ENCODE assay signal across 14 cellular contexts in genomic region chr21:45460611-45461368, GRCh38. TPM values are rescaled to one million over a fixed set of nuclear protein-coding genes. Genes with fewer than 3 reads are reported as not detected.
DNase-seq lines count a peak whose midpoint lies in the region; ATAC-seq, FAIRE-seq and TF ChIP-seq lines count a peak whose summit lies in the region.
"Had no signal": no experiment of that assay in that cellular context is flagged by ENCODE, and none has a peak within 500 bp of the region (broad histone marks: within the 10 kb centered on the region; RNA-seq: fewer than 3 reads in every experiment).

No MANE protein-coding gene starts in this region.

- H3K9me2 ChIP-seq in GM23338 (ENCODE audit: insufficient read depth), result no peaks in the 10 kb centered on the region

- no peak overlapping the region; the same call in 2 of the 3 replicates for H3K4me3 Mint-ChIP-seq in GM23338
- H3K4me3 Mint-ChIP-seq in WTC11, result no peak overlapping the region
- H3K4me3 Mint-ChIP-seq in stimulated activated effector memory CD8-positive, alpha-beta T cell treated with anti-CD3 and anti-CD28 coated beads, Interleukin-12 subunit alpha, Interleukin-12 subunit beta, amount 100 ng/mL, for 72 hours, result no peak overlapping the region
- H3K4me3 Mint-ChIP-seq: activated naive CD8-positive, alpha-beta T cell had no signal

- DNase-seq in GM23338 (ENCODE audit: low spot score) (no peak), WTC11 (ENCODE audit: low spot score) (no peak), glomerular visceral epithelial cell (ENCODE audit: extremely low spot score) (peak; percentile 78), urothelium cell line (ENCODE audit: low spot score) (peak; percentile 56)
- DNase-seq in stimulated activated effector memory CD8-positive, alpha-beta T cell treated with anti-CD3 and anti-CD28 coated beads, Interleukin-12 subunit alpha, Interleukin-12 subunit beta, amount 100 ng/mL, for 72 hours (ENCODE audit: low spot score in 2 of 2), result no peak
- DNase-seq: activated CD4-positive, alpha-beta T cell treated with anti-CD3 and anti-CD28 coated beads, Interleukin-2, amount 50 U/mL, for 48 hours; H7; NCI-H69; stimulated activated CD4-positive, alpha-beta T cell treated with anti-CD3 and anti-CD28 coated beads, Interleukin-2, amount 100 ng/mL, for 48 hours; SW 1271 had no signal

- no peak for FAIRE-seq in urothelium cell line (lab: Jason Lieb, UNC)
- FAIRE-seq: islet of Langerhans had no signal

- TF ChIP-seq CTCF in GM23338 (conservative IDR thresholded peaks at IDR 0.05; ENCODE audit: low read depth in 2 of 2) (no peak), WTC11 (IDR thresholded peaks at IDR 0.05) (no peak)

- POLR2A ChIA-PET in WTC11 (lab: Charles Lee), result no interaction called here

- peaks cover 8% of the 10 kb centered on the region for H3K9me3 Mint-ChIP-seq in GM23338
- H3K9me3 Mint-ChIP-seq in WTC11, result peaks cover 13% of the 10 kb centered on the region
- H3K9me3 Mint-ChIP-seq in stimulated activated effector memory CD8-positive, alpha-beta T cell treated with anti-CD3 and anti-CD28 coated beads, Interleukin-12 subunit alpha, Interleukin-12 subunit beta, amount 100 ng/mL, for 72 hours, result no peaks in the 10 kb centered on the region

- peaks cover 7% of the 10 kb centered on the region; the same call in 1 of the 2 replicates for H3K4me1 ChIP-seq in GM23338 (ENCODE audit: insufficient read depth)

- no peaks in the 10 kb centered on the region; the same call in 1 of the 2 replicates for H3K36me3 ChIP-seq in GM23338 (ENCODE audit: insufficient read depth)

- no peaks in the 10 kb centered on the region for H3F3A ChIP-seq in GM23338 (replicated peaks; ENCODE audit: low read depth)

- peaks cover 16% of the 10 kb centered on the region for H3K27me3 Mint-ChIP-seq in GM23338 (ENCODE audit: insufficient read depth, low read depth, poor library complexity)
- H3K27me3 Mint-ChIP-seq in WTC11 (ENCODE audit: low read depth), result no peaks in the 10 kb centered on the region

- no peak overlapping the region; the same call in 1 of the 2 replicates for H3K27ac Mint-ChIP-seq in GM23338
- peak overlapping the region; percentile 60; the same call in 1 of the 2 replicates for H3K27ac Mint-ChIP-seq in WTC11
- H3K27ac Mint-ChIP-seq in stimulated activated effector memory CD8-positive, alpha-beta T cell treated with anti-CD3 and anti-CD28 coated beads, Interleukin-12 subunit alpha, Interleukin-12 subunit beta, amount 100 ng/mL, for 72 hours, result no peak overlapping the region
- H3K27ac Mint-ChIP-seq: activated naive CD8-positive, alpha-beta T cell had no signal

- CTCF ChIA-PET in WTC11 (lab: Charles Lee), result interaction anchor here (1.2 kb wide), 1 partner anchor 21 kb away, joined by 3 read pairs; no protein-coding TSS in a partner anchor

- 0 out of 2 replicates have a peak overlapping the region, but pooled peaks have one; percentile 63 for H3K27ac ChIP-seq in GM23338 (ENCODE audit: low read depth)

- peaks cover 48% of the 10 kb centered on the region for H3K36me3 Mint-ChIP-seq in GM23338 (ENCODE audit: low read depth)
- H3K36me3 Mint-ChIP-seq in WTC11, result peaks cover 22% of the 10 kb centered on the region
- no peaks in the 10 kb centered on the region for H3K36me3 Mint-ChIP-seq in stimulated activated effector memory CD8-positive, alpha-beta T cell treated with anti-CD3 and anti-CD28 coated beads, Interleukin-12 subunit alpha, Interleukin-12 subunit beta, amount 100 ng/mL, for 72 hours

- H2AFZ ChIP-seq in GM23338, result no peak overlapping the region

- peaks cover 8% of the 10 kb centered on the region for H4K20me1 ChIP-seq in GM23338 (replicated peaks; ENCODE audit: insufficient read depth)

- H3K4me1 Mint-ChIP-seq in GM23338 (peaks cover 10% of the 10 kb centered on the region; the same call in 1 of the 3 replicates), WTC11 (peaks cover 21% of the 10 kb centered on the region)
- H3K4me1 Mint-ChIP-seq in stimulated activated effector memory CD8-positive, alpha-beta T cell treated with anti-CD3 and anti-CD28 coated beads, Interleukin-12 subunit alpha, Interleukin-12 subunit beta, amount 100 ng/mL, for 72 hours, result no peaks in the 10 kb centered on the region

- ATAC-seq in GM23338 (no peak), WTC11 (no peak), HG03457 (IDR thresholded peaks at IDR 0.05; ENCODE audit: unreplicated experiment) (no peak), HG03342 (IDR thresholded peaks at IDR 0.05; ENCODE audit: unreplicated experiment) (no peak)
- ATAC-seq in stimulated activated effector memory CD8-positive, alpha-beta T cell treated with anti-CD3 and anti-CD28 coated beads, Interleukin-12 subunit alpha, Interleukin-12 subunit beta, amount 100 ng/mL, for 72 hours, result no peak

- no peaks in the 10 kb centered on the region for H3K27me3 ChIP-seq in GM23338 (ENCODE audit: insufficient read depth)

- peaks cover 73% of the 10 kb centered on the region for H3K79me2 ChIP-seq in GM23338 (replicated peaks; ENCODE audit: insufficient read depth)

- no peak overlapping the region for H3K4me2 ChIP-seq in GM23338

- no peak overlapping the region for H3K4me3 ChIP-seq in GM23338

TF ChIP-seq in GM23338, 12 proteins besides CTCF, POLR2A, EP300 and RAD21 (continues in another document):
- TF ChIP-seq ZNF331 (CRISPR knock-in tag; IDR thresholded peaks at IDR 0.05; ENCODE audit: low read depth) (no peak), ETS1 (IDR thresholded peaks at IDR 0.05) (no peak), EZH2 (IDR thresholded peaks at IDR 0.05; ENCODE audit: low read depth, unreplicated experiment) (no peak)

TF ChIP-seq in WTC11, 78 proteins besides CTCF, POLR2A, EP300 and RAD21:
- TF ChIP-seq EMX1 (CRISPR knock-in tag; IDR thresholded peaks at IDR 0.05), result no peak
- TF ChIP-seq ZNF396 (CRISPR knock-in tag; IDR thresholded peaks at IDR 0.05; ENCODE audit: borderline replicate concordance), result no peak
- TF ChIP-seq NR1H2 (CRISPR knock-in tag; IDR thresholded peaks at IDR 0.05), result no peak
- TF ChIP-seq CDX4 (CRISPR knock-in tag; IDR thresholded peaks at IDR 0.05; ENCODE audit: borderline replicate concordance), result no peak
- TF ChIP-seq TP53 (CRISPR knock-in tag; IDR thresholded peaks at IDR 0.05), result no peak
- no peak for TF ChIP-seq TEAD1 (CRISPR knock-in tag; IDR thresholded peaks at IDR 0.05)
- TF ChIP-seq TCF7 (CRISPR knock-in tag; IDR thresholded peaks at IDR 0.05; ENCODE audit: low read depth), result no peak
- no peak for TF ChIP-seq JUN (CRISPR knock-in tag; IDR thresholded peaks at IDR 0.05)
- no peak for TF ChIP-seq CREB1 (CRISPR knock-in tag; IDR thresholded peaks at IDR 0.05)
- TF ChIP-seq ZNF671 (CRISPR knock-in tag; IDR thresholded peaks at IDR 0.05), result no peak
- TF ChIP-seq ZNF138 (CRISPR knock-in tag; conservative IDR thresholded peaks at IDR 0.05), result no peak
- TF ChIP-seq, protein P1, sequence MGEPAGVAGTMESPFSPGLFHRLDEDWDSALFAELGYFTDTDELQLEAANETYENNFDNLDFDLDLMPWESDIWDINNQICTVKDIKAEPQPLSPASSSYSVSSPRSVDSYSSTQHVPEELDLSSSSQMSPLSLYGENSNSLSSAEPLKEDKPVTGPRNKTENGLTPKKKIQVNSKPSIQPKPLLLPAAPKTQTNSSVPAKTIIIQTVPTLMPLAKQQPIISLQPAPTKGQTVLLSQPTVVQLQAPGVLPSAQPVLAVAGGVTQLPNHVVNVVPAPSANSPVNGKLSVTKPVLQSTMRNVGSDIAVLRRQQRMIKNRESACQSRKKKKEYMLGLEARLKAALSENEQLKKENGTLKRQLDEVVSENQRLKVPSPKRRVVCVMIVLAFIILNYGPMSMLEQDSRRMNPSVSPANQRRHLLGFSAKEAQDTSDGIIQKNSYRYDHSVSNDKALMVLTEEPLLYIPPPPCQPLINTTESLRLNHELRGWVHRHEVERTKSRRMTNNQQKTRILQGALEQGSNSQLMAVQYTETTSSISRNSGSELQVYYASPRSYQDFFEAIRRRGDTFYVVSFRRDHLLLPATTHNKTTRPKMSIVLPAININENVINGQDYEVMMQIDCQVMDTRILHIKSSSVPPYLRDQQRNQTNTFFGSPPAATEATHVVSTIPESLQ (CRISPR knock-in tag; IDR thresholded peaks at IDR 0.05), result no peak
- TF ChIP-seq, protein P2, sequence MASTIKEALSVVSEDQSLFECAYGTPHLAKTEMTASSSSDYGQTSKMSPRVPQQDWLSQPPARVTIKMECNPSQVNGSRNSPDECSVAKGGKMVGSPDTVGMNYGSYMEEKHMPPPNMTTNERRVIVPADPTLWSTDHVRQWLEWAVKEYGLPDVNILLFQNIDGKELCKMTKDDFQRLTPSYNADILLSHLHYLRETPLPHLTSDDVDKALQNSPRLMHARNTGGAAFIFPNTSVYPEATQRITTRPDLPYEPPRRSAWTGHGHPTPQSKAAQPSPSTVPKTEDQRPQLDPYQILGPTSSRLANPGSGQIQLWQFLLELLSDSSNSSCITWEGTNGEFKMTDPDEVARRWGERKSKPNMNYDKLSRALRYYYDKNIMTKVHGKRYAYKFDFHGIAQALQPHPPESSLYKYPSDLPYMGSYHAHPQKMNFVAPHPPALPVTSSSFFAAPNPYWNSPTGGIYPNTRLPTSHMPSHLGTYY (CRISPR knock-in tag; IDR thresholded peaks at IDR 0.05), result no peak
- TF ChIP-seq, protein P3, sequence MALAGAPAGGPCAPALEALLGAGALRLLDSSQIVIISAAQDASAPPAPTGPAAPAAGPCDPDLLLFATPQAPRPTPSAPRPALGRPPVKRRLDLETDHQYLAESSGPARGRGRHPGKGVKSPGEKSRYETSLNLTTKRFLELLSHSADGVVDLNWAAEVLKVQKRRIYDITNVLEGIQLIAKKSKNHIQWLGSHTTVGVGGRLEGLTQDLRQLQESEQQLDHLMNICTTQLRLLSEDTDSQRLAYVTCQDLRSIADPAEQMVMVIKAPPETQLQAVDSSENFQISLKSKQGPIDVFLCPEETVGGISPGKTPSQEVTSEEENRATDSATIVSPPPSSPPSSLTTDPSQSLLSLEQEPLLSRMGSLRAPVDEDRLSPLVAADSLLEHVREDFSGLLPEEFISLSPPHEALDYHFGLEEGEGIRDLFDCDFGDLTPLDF (CRISPR knock-in tag; IDR thresholded peaks at IDR 0.05), result no peak
- no peak for TF ChIP-seq ZNF263 (CRISPR knock-in tag; IDR thresholded peaks at IDR 0.05; ENCODE audit: low read depth)
- no peak for TF ChIP-seq ETV6 (CRISPR knock-in tag; IDR thresholded peaks at IDR 0.05)

RNA-seq across cellular contexts. Expression of gene COL18A1, which starts 55.8 kb away (rescaled TPM):
- 287 and 430 TPM in 2 replicates for total RNA-seq in GM23338 (2014; rRNA removed; shearing (Covaris generic))
- polyA plus RNA-seq in GM23338 (2016; fragmentation: Nextera tagmentation; extraction: Ambion mirVana), result 38.4 and 45.1 TPM in 2 replicates
- 231 to 241 TPM (median 231 TPM) in 3 replicates for total RNA-seq in WTC11 (2021)

Comparison
In these comparisons a context has a peak if more than half of its experiments do, and no peak if none do; other contexts are left out.
1. DNase-seq: peak in glomerular visceral epithelial cell (single experiment) and urothelium cell line (single experiment); none in GM23338 (single experiment), WTC11 (single experiment) and stimulated activated effector memory CD8-positive, alpha-beta T cell treated with anti-CD3 and anti-CD28 coated beads, Interleukin-12 subunit alpha, Interleukin-12 subunit beta, amount 100 ng/mL, for 72 hours (0 of 2).